8 cellular contexts compared by ENCODE assay signal in genomic region chr12:4274960-4275868, GRCh38. TPM values are rescaled to one million over a fixed set of nuclear protein-coding genes. Genes with fewer than 3 reads are reported as not detected.
DNase-seq lines count a peak whose midpoint lies in the region; ATAC-seq and TF ChIP-seq lines count a peak whose summit lies in the region.

No MANE protein-coding gene starts in this region.

- peak; percentile 77 for DNase-seq in H7
- DNase-seq in activated CD8-positive, alpha-beta memory T cell treated with anti-CD3 and anti-CD28 coated beads, Interleukin-2, amount 10 ng/mL, durations not matched to agents 7 days and 5 days, result no peak
- DNase-seq in right atrium auricular region (ENCODE audit: low spot score), result no peak
- DNase-seq in NCI-H187 (lab: John Stamatoyannopoulos, UW), result no peak
- DNase-seq in NCI-H1105 (lab: John Stamatoyannopoulos, UW), result no peak

- H3K4me1 Mint-ChIP-seq in activated CD8-positive, alpha-beta memory T cell treated with anti-CD3 and anti-CD28 coated beads, Interleukin-2, amount 10 ng/mL, durations not matched to agents 7 days and 5 days, result peaks cover 45% of the 10 kb centered on the region

- H3K36me3 Mint-ChIP-seq in activated CD8-positive, alpha-beta memory T cell treated with anti-CD3 and anti-CD28 coated beads, Interleukin-2, amount 10 ng/mL, durations not matched to agents 7 days and 5 days, result peaks cover 64% of the 10 kb centered on the region

- no peaks in the 10 kb centered on the region for H3K9me3 Mint-ChIP-seq in activated CD8-positive, alpha-beta memory T cell treated with anti-CD3 and anti-CD28 coated beads, Interleukin-2, amount 10 ng/mL, durations not matched to agents 7 days and 5 days (ENCODE audit: low read depth)

- H3K27me3 ChIP-seq in H7 (ENCODE audit: control insufficient read depth, insufficient read depth, low read length) (peaks cover 14% of the 10 kb centered on the region), right atrium auricular region (no peaks in the 10 kb centered on the region), skeletal muscle tissue (ENCODE audit: control insufficient read depth in 3 of 3, insufficient read depth in 3 of 3, low read length in 3 of 3) (peaks cover 46 to 79% (median 49%) of the 10 kb centered on the region in 3 donors)

- H3K9me3 ChIP-seq in right atrium auricular region (no peaks in the 10 kb centered on the region), skeletal muscle tissue (ENCODE audit: control insufficient read depth in 3 of 3, low read length in 3 of 3) (no peaks in the 10 kb centered on the region)

- H3K36me3 ChIP-seq in H7 (replicated peaks; ENCODE audit: control insufficient read depth, insufficient read depth, low read length) (peaks cover 34% of the 10 kb centered on the region), right atrium auricular region (peaks cover 29% of the 10 kb centered on the region), skeletal muscle tissue (ENCODE audit: control insufficient read depth in 3 of 3, insufficient read depth in 3 of 3, low read length in 3 of 3) (peaks cover 0 to 5% (median 0%) of the 10 kb centered on the region in 3 donors)

- H3K9ac ChIP-seq in skeletal muscle tissue (ENCODE audit: low read depth in 1 of 3, low read length in 3 of 3), result peak overlapping the region; percentile 63 to 68 (median 67)

- H3K27ac ChIP-seq in right atrium auricular region (peak overlapping the region; percentile 96 to 97), skeletal muscle tissue (ENCODE audit: low read depth, low read length) (peak overlapping the region; percentile 20)

- TF ChIP-seq CTCF in right atrium auricular region (IDR thresholded peaks at IDR 0.05), result no peak

- H3K4me3 Mint-ChIP-seq in activated CD8-positive, alpha-beta memory T cell treated with anti-CD3 and anti-CD28 coated beads, Interleukin-2, amount 10 ng/mL, durations not matched to agents 7 days and 5 days, result peak overlapping the region; percentile 88

- CTCF ChIA-PET in activated CD8-positive, alpha-beta memory T cell treated with anti-CD3 and anti-CD28 coated beads, Interleukin-2, amount 10 ng/mL, durations not matched to agents 7 days and 5 days (lab: Charles Lee), result interaction anchor here (0.7 to 7.2 kb wide), 14 partner anchors 7 to 389 kb away, joined by 3 to 97 read pairs (median 24); no protein-coding TSS in a partner anchor

- H3K4me3 ChIP-seq in H7 (ENCODE audit: insufficient read depth, low read depth, low read length) (peak overlapping the region; percentile 99), right atrium auricular region (peak overlapping the region; percentile 84 to 89), skeletal muscle tissue (ENCODE audit: low read length in 3 of 3) (peak overlapping the region; percentile 69 to 86 (median 77))

- H3K27me3 Mint-ChIP-seq in activated CD8-positive, alpha-beta memory T cell treated with anti-CD3 and anti-CD28 coated beads, Interleukin-2, amount 10 ng/mL, durations not matched to agents 7 days and 5 days, result no peaks in the 10 kb centered on the region

- ATAC-seq in activated CD8-positive, alpha-beta memory T cell treated with anti-CD3 and anti-CD28 coated beads, Interleukin-2, amount 10 ng/mL, durations not matched to agents 7 days and 5 days, result no peak
- ATAC-seq in GM21381 (IDR thresholded peaks at IDR 0.05; ENCODE audit: unreplicated experiment) (no peak), HG02884 (IDR thresholded peaks at IDR 0.05; ENCODE audit: unreplicated experiment) (no peak)

- peak overlapping the region; percentile 100 for H3K27ac Mint-ChIP-seq in activated CD8-positive, alpha-beta memory T cell treated with anti-CD3 and anti-CD28 coated beads, Interleukin-2, amount 10 ng/mL, durations not matched to agents 7 days and 5 days

- H3K4me1 ChIP-seq in right atrium auricular region (peaks cover 0 to 74% of the 10 kb centered on the region in 2 donors), skeletal muscle tissue (ENCODE audit: control insufficient read depth in 3 of 3, insufficient read depth in 3 of 3, low read length in 3 of 3) (peaks cover 42 to 59% (median 55%) of the 10 kb centered on the region in 3 donors)

RNA-seq across cellular contexts. Expression of gene CCND2, which starts 1.7 kb away (rescaled TPM):
- total RNA-seq in H7 (2014; rRNA removed; shearing (Covaris generic)), result 136 and 201 TPM in 2 replicates
- 100 to 1,000 TPM; 492 to 862 TPM for total RNA-seq in activated CD8-positive, alpha-beta memory T cell treated with anti-CD3 and anti-CD28 coated beads, Interleukin-2, amount 10 ng/mL, durations not matched to agents 7 days and 5 days
- total RNA-seq in right atrium auricular region (100 to 1,000 TPM; 151 to 165 TPM), skeletal muscle tissue (152 TPM)

RNA-seq across cellular contexts. Expression of gene TIGAR, which starts 45.8 kb away (rescaled TPM):
- total RNA-seq in H7 (2014; rRNA removed; shearing (Covaris generic)), result 2.6 and 3.4 TPM in 2 replicates
- total RNA-seq in activated CD8-positive, alpha-beta memory T cell treated with anti-CD3 and anti-CD28 coated beads, Interleukin-2, amount 10 ng/mL, durations not matched to agents 7 days and 5 days, result 10 to 100 TPM in 1 of 2 experiments, 1 to 10 TPM in 1; 7.6 to 18.1 TPM
- total RNA-seq in right atrium auricular region (1 to 10 TPM; 3.7 to 4.2 TPM), skeletal muscle tissue (3.1 TPM)
